Comparison of ENCODE assay signal across 8 cellular contexts in genomic region chrX:41923925-41924693, GRCh38. TPM values are rescaled to one million over a fixed set of nuclear protein-coding genes. Genes with fewer than 3 reads are reported as not detected.
DNase-seq lines count a peak whose midpoint lies in the region; ATAC-seq and TF ChIP-seq lines count a peak whose summit lies in the region.

No MANE protein-coding gene starts in this region.

- H3K27ac ChIP-seq in C4-2B, result peak overlapping the region; percentile 75
- peak overlapping the region; percentile 39; the same call in 1 of the 2 replicates for H3K27ac ChIP-seq in PC-9

- peak; percentile 2 to 34 for DNase-seq in PC-9
- no peak for DNase-seq in astrocyte of the cerebellum (ENCODE audit: low read depth)
- peak; percentile 57 for DNase-seq in renal cortical epithelial cell (ENCODE audit: low read depth)

- H4K20me1 ChIP-seq in PC-9 (ENCODE audit: insufficient read depth), result no peaks in the 10 kb centered on the region

- no peaks in the 10 kb centered on the region for H3K36me3 ChIP-seq in PC-9 (ENCODE audit: low read depth)

- no peaks in the 10 kb centered on the region for H3K4me1 ChIP-seq in PC-9 (replicated peaks; ENCODE audit: insufficient read depth)

- no peaks in the 10 kb centered on the region for H3K27me3 ChIP-seq in PC-9 (ENCODE audit: insufficient read depth, low read depth)

- POLR2A ChIA-PET in PC-9 (lab: Charles Lee; ENCODE audit: unreplicated experiment), result no interaction called here

- TF ChIP-seq CTCF in C4-2B (conservative IDR thresholded peaks at IDR 0.05) (no peak), PC-9 (conservative IDR thresholded peaks at IDR 0.05) (no peak), astrocyte of the cerebellum (IDR thresholded peaks at IDR 0.05; ENCODE audit: low read depth, low read length, missing control alignments) (peak; percentile 11)

- no peaks in the 10 kb centered on the region for H3F3A ChIP-seq in PC-9 (ENCODE audit: insufficient read depth, low read depth)

- ATAC-seq in HG03378 (IDR thresholded peaks at IDR 0.05; ENCODE audit: unreplicated experiment), result peak; percentile 39
- ATAC-seq in HG02588 (IDR thresholded peaks at IDR 0.05; ENCODE audit: unreplicated experiment), result no peak
- no peak for ATAC-seq in HG02852 (IDR thresholded peaks at IDR 0.05; ENCODE audit: unreplicated experiment)

- intact Hi-C loops in PC-9 (cut with micrococcal nuclease; ENCODE audit: unreplicated experiment), result loop anchor here (10.0 kb wide), 1 partner anchor 129 kb away; no protein-coding TSS in a partner anchor

- CTCF ChIA-PET in PC-9 (lab: Charles Lee), result no interaction called here

- H3K4me3 ChIP-seq in PC-9 (peak overlapping the region; percentile 58), astrocyte of the cerebellum (ENCODE audit: low read depth, low read length) (peak overlapping the region; percentile 57), iPS-11a (ENCODE audit: low read depth, low read length) (peak overlapping the region; percentile 58)

- no TSS peak for BruUV-seq in PC-9 (replicated peaks; lab: Mats Ljungman, UMichigan)

- no peaks in the 10 kb centered on the region for H3K9me2 ChIP-seq in PC-9 (ENCODE audit: insufficient read depth)

- in situ Hi-C loops in astrocyte of the cerebellum (cut with HindIII; ENCODE audit: low sequenced_read_pairs), result no loop called here

- peak overlapping the region; percentile 80 for H3K4me2 ChIP-seq in PC-9

- no peaks in the 10 kb centered on the region for H3K9me3 ChIP-seq in PC-9 (ENCODE audit: insufficient read depth, low read depth)

- H3K79me2 ChIP-seq in PC-9 (ENCODE audit: low read depth), result peaks cover 28% of the 10 kb centered on the region

- H2AFZ ChIP-seq in PC-9, result peak overlapping the region; percentile 80

RNA-seq across cellular contexts. Expression of gene CASK, which starts 0.8 kb away (rescaled TPM):
- total RNA-seq in PC-9 (2021), result 25.9 and 29.4 TPM in 2 replicates
- 178 and 202 TPM in 2 replicates for total RNA-seq in renal cortical epithelial cell
